23 cellular contexts compared by ENCODE assay signal in the genomic region with DNA sequence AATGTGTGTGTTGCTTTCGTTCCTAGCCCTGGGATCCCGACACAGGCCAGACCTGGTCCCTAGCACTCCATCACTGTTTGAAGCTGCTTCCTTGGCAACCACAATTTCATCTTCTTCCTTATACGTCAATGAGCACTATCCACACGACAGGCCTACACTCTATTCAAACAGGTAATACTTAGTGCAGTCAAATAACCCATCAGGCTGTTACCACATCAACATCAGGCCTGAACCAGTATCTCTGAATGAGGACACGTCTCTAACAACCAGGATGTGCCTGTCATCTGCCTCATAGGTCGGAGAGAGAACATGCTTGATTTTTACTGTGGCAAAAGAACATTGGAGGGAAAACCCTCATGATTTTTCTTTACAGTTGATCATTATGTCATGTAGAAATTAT.
"Had no signal": no experiment of that assay in that cellular context is flagged by ENCODE, and none has a peak within 500 bp of the region (broad histone marks: within the 10 kb centered on the region; RNA-seq: fewer than 3 reads in every experiment).

No MANE protein-coding gene starts in this region.

- H3K27ac ChIP-seq: coronary artery, esophagus muscularis mucosa, neural progenitor cell, parathyroid adenoma, right lobe of liver, suprapubic skin, transverse colon, vagina had no signal

- H2AFZ ChIP-seq: neural progenitor cell, parathyroid adenoma had no signal

- H3K4me3 ChIP-seq: coronary artery, esophagus muscularis mucosa, mucosa of descending colon, neural progenitor cell, right lobe of liver, suprapubic skin, transverse colon, vagina had no signal

- H3K9ac ChIP-seq: neural progenitor cell, parathyroid adenoma had no signal

- H3K27me3 ChIP-seq: esophagus muscularis mucosa, neural progenitor cell, right lobe of liver, suprapubic skin, transverse colon, vagina had no signal

- DNase-seq: dermis blood vessel endothelial cell; effector memory CD4-positive, alpha-beta T cell; mesenchymal stem cell; mucosa of descending colon; naive B cell; right lobe of liver; small intestine; stimulated activated CD4-positive, alpha-beta T cell treated with anti-CD3 and anti-CD28 coated beads, Interleukin-15, amount 100 ng/mL, for 24 hours; stimulated activated CD4-positive, alpha-beta T cell treated with anti-CD3 and anti-CD28 coated beads, Interleukin-2, amount 100 ng/mL, for 48 hours; stimulated activated naive CD4-positive, alpha-beta T cell; stimulated activated naive CD8-positive, alpha-beta T cell treated with anti-CD3 and anti-CD28 coated beads, Interleukin-15, amount 100 ng/mL, for 72 hours; transverse colon had no signal

- ATAC-seq: left lobe of liver; mucosa of descending colon; natural killer cell treated with Interleukin-12 subunit alpha and Interleukin-12 subunit beta and Interleukin-15 and Interleukin-18, amount 100 ng/mL, for 72 hours; right lobe of liver; stimulated activated naive CD8-positive, alpha-beta T cell treated with anti-CD3 and anti-CD28 coated beads, Interleukin-15, amount 100 ng/mL, for 72 hours had no signal

- H3K79me2 ChIP-seq: parathyroid adenoma had no signal

- H3K36me3 ChIP-seq: esophagus muscularis mucosa, neural progenitor cell, right lobe of liver, suprapubic skin, vagina had no signal

- H3K4me1 ChIP-seq: neural progenitor cell, parathyroid adenoma, right lobe of liver, suprapubic skin, transverse colon, vagina had no signal

- FAIRE-seq: endothelial cell of umbilical vein, frontal cortex, keratinocyte, small intestine had no signal

- H3K4me2 ChIP-seq: neural progenitor cell had no signal

- H3K9me3 ChIP-seq: esophagus muscularis mucosa, mucosa of descending colon, right lobe of liver, suprapubic skin, transverse colon, vagina had no signal
